In the genomic region with DNA sequence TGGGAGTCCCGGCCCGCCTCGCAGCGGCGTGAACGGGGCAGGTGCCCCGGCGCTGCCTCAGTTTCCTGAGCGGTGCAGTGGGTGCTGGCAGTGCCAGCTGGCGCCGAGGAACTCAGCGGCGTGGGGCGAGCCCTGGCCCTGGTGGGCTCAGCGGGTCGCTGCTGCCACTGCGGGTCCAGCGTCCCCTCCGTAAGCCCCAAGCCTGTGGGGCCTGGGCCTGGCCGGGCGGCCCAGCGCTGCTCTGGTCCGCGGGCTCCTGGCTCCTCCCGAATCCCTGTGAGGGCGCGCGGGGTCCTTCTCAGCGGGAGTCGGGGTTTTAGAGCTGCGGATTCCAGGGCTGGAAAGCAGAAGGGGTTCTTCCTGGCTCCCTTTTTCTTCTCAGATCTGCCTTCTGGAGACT, we compare ENCODE assay signal across 8 cellular contexts. TPM values are rescaled to one million over a fixed set of nuclear protein-coding genes. Genes with fewer than 3 reads are reported as not detected.
DNase-seq lines count a peak whose midpoint lies in the region; ATAC-seq and TF ChIP-seq lines count a peak whose summit lies in the region.
"Not testable (repeated sequence)": the region's sequence is repeated elsewhere in the genome, so short reads cannot be mapped to it uniquely, and the experiment has no call there.
"Had no signal": no experiment of that assay in that cellular context is flagged by ENCODE, and none has a peak within 500 bp of the region (broad histone marks: within the 10 kb centered on the region; RNA-seq: fewer than 3 reads in every experiment).

No MANE protein-coding gene starts in this region.

- not testable (repeated sequence) for H3K27me3 ChIP-seq in HL-60 (ENCODE audit: insufficient read depth, poor library complexity, severe bottlenecking); WERI-Rb-1 (ENCODE audit: insufficient read depth, low read depth, severe bottlenecking); left ventricle myocardium inferior (ENCODE audit: low read depth); mucosa of stomach (ENCODE audit: control insufficient read depth, insufficient read depth, low read length); skeletal muscle satellite cell (ENCODE audit: control insufficient read depth, insufficient read depth, low read length)

- peaks cover 38% of the 10 kb centered on the region for H3K4me1 ChIP-seq in left ventricle myocardium inferior
- H3K4me1 ChIP-seq in mucosa of stomach (ENCODE audit: control insufficient read depth, insufficient read depth, low read length); skeletal muscle satellite cell (ENCODE audit: control insufficient read depth, insufficient read depth, low read length): not testable (repeated sequence)

- H3K27ac ChIP-seq in HL-60 (replicated peaks) = not testable (repeated sequence)
- H3K27ac ChIP-seq in WERI-Rb-1 (peak overlapping the region; percentile 70; the same call in 1 of the 2 replicates), left ventricle myocardium inferior (replicated peaks) (peak overlapping the region; percentile 85)

- H3K4me2 ChIP-seq in skeletal muscle satellite cell (ENCODE audit: low read length) = peak overlapping the region; percentile 80

- H3K9me3 Mint-ChIP-seq in dendritic cell treated with granulocyte-macrophage colony-stimulating factor and Interleukin-4, amounts not matched to agents 40 ng/mL and 50 ng/mL, for 4 days = not testable (repeated sequence)

- peak overlapping the region; percentile 87 for H3K27ac Mint-ChIP-seq in dendritic cell treated with granulocyte-macrophage colony-stimulating factor and Interleukin-4, amounts not matched to agents 40 ng/mL and 50 ng/mL, for 4 days

- not testable (repeated sequence) for H3K9me3 ChIP-seq in WERI-Rb-1 (ENCODE audit: severe bottlenecking); left ventricle myocardium inferior (replicated peaks); mucosa of stomach (ENCODE audit: control insufficient read depth, low read length); skeletal muscle satellite cell (replicated peaks; ENCODE audit: low read length)

- ATAC-seq in GM18498 (IDR thresholded peaks at IDR 0.05; ENCODE audit: unreplicated experiment) = peak; percentile 0

- not testable (repeated sequence) for DNase-seq in HL-60 (ENCODE audit: low read depth in 1 of 2, low spot score in 1 of 2); WERI-Rb-1; left ventricle myocardium inferior

- TF ChIP-seq CTCF in HL-60 (IDR thresholded peaks at IDR 0.05; ENCODE audit: insufficient read depth, low read length); WERI-Rb-1 (IDR thresholded peaks at IDR 0.05; ENCODE audit: low read depth, low read length); left ventricle myocardium inferior (IDR thresholded peaks at IDR 0.05; ENCODE audit: borderline replicate concordance): not testable (repeated sequence)

- H3K4me3 ChIP-seq in HL-60 (replicated peaks; ENCODE audit: insufficient read depth, low read length) = peak overlapping the region; percentile 53; the same call in 1 of the 2 replicates
- H3K4me3 ChIP-seq in WERI-Rb-1 (ENCODE audit: low read depth, low read length) = peak overlapping the region; percentile 50
- H3K4me3 ChIP-seq in left ventricle myocardium inferior = peak overlapping the region; percentile 97
- not testable (repeated sequence) for H3K4me3 ChIP-seq in mucosa of stomach (ENCODE audit: low read length)
- H3K4me3 ChIP-seq in skeletal muscle satellite cell (ENCODE audit: low read length) = peak overlapping the region; percentile 88

- H3K36me3 Mint-ChIP-seq in dendritic cell treated with granulocyte-macrophage colony-stimulating factor and Interleukin-4, amounts not matched to agents 40 ng/mL and 50 ng/mL, for 4 days (ENCODE audit: low read depth) = peaks cover 41% of the 10 kb centered on the region

- peak overlapping the region; percentile 90 for H3K4me3 Mint-ChIP-seq in dendritic cell treated with granulocyte-macrophage colony-stimulating factor and Interleukin-4, amounts not matched to agents 40 ng/mL and 50 ng/mL, for 4 days

- peaks cover 21% of the 10 kb centered on the region for H3K4me1 Mint-ChIP-seq in dendritic cell treated with granulocyte-macrophage colony-stimulating factor and Interleukin-4, amounts not matched to agents 40 ng/mL and 50 ng/mL, for 4 days (ENCODE audit: low read depth)

- intact Hi-C loops in dendritic cell treated with granulocyte-macrophage colony-stimulating factor and Interleukin-4, amounts not matched to agents 40 ng/mL and 50 ng/mL, for 4 days (cut with micrococcal nuclease); left ventricle myocardium inferior (cut with micrococcal nuclease): not testable (repeated sequence)

- H3K9ac ChIP-seq in mucosa of stomach (ENCODE audit: low read length) (peak overlapping the region; percentile 65), skeletal muscle satellite cell (ENCODE audit: low read depth, low read length) (peak overlapping the region; percentile 92)

- not testable (repeated sequence) for H3K27me3 Mint-ChIP-seq in dendritic cell treated with granulocyte-macrophage colony-stimulating factor and Interleukin-4, amounts not matched to agents 40 ng/mL and 50 ng/mL, for 4 days

- H3K36me3 ChIP-seq in WERI-Rb-1; mucosa of stomach (ENCODE audit: control insufficient read depth, insufficient read depth, low read length): not testable (repeated sequence)
- H3K36me3 ChIP-seq in left ventricle myocardium inferior (peaks cover 35% of the 10 kb centered on the region), skeletal muscle satellite cell (ENCODE audit: insufficient read depth, low read length) (peaks cover 19% of the 10 kb centered on the region)

RNA-seq across cellular contexts. Expression of a gene that starts 0.9 kb away (rescaled TPM):
- 7.2 TPM for total RNA-seq in left ventricle myocardium inferior
- total RNA-seq in skeletal muscle satellite cell (2012; rRNA removed) = 8.6 and 8.7 TPM in 2 replicates

RNA-seq across cellular contexts. Expression of a gene that starts 35.1 kb away (rescaled TPM):
- 0.80 TPM for total RNA-seq in left ventricle myocardium inferior
- 0.22 and 0.25 TPM in 2 replicates for total RNA-seq in skeletal muscle satellite cell (2012; rRNA removed)
- total RNA-seq: T-helper 2 cell treated with Interferon-gamma antibody and Interleukin-4, amounts not matched to agents 100 ng/mL and 5 ng/mL, for 36 hours had no signal
